23 cellular contexts compared by ENCODE assay signal in genomic region chr2:240051697-240052096, GRCh38.
A peak's percentile ranks its signal among the peaks of the same experiment; 100 is the strongest.
DNase-seq lines count a peak whose midpoint lies in the region; ATAC-seq and TF ChIP-seq lines count a peak whose summit lies in the region.
"Had no signal": no experiment of that assay in that cellular context is flagged by ENCODE, and none has a peak within 500 bp of the region (broad histone marks: within the 10 kb centered on the region; RNA-seq: fewer than 3 reads in every experiment).

No MANE protein-coding gene starts in this region.

- H3K27ac ChIP-seq in angular gyrus (ENCODE audit: low read depth, low read length), result peak overlapping the region; percentile 93

- TF ChIP-seq CTCF in AG10803 (conservative IDR thresholded peaks at IDR 0.05; ENCODE audit: low read length), result no peak

- H3K4me3 ChIP-seq in AG10803 (ENCODE audit: low read length), result no peak overlapping the region
- H3K4me3 ChIP-seq: GM12878 had no signal

- DNase-seq in AG10803 (ENCODE audit: low read depth) (peak; percentile 4), globus pallidus (ENCODE audit: low spot score) (peak; percentile 92), pons (ENCODE audit: low spot score) (peak; percentile 96), LoVo (ENCODE audit: low spot score) (no peak), NCI-H345 treated with DMSO at 0.1 percent for 48 hours (lab: John Stamatoyannopoulos, UW; ENCODE audit: unreplicated experiment) (no peak), RKO (ENCODE audit: low spot score) (no peak)
- DNase-seq: 8988T; BE2C; CD4-positive, CD25-positive, alpha-beta regulatory T cell; DMS53; EL; Kasumi-1; MM.1S; NCI-H1105; NCI-H1694; NCI-H2081 treated with DMSO at 0.1 percent for 48 hours; NCI-H510A; NCI-H748 treated with DMSO at 0.1 percent for 48 hours; NK-92 treated with Interleukin-12 subunit alpha and Interleukin-12 subunit beta, amount 100 ng/mL, for 24 hours; SHP77 had no signal

- no peak for ATAC-seq in HG03159 (IDR thresholded peaks at IDR 0.05; ENCODE audit: unreplicated experiment)
- ATAC-seq: GM12878 had no signal

Comparison
In these comparisons a context has a peak if more than half of its experiments do, and no peak if none do; other contexts are left out.
1. DNase-seq: peak in AG10803 (single experiment), globus pallidus (single experiment) and pons (single experiment); none in LoVo (single experiment), NCI-H345 treated with DMSO at 0.1 percent for 48 hours (single experiment) and RKO (single experiment).